ENCODE assay signal across 11 cellular contexts in genomic region chr6:72977114-72977513, GRCh38.
DNase-seq lines count a peak whose midpoint lies in the region; ATAC-seq, FAIRE-seq and TF ChIP-seq lines count a peak whose summit lies in the region.
"Had no signal": no experiment of that assay in that cellular context is flagged by ENCODE, and none has a peak within 500 bp of the region (broad histone marks: within the 10 kb centered on the region; RNA-seq: fewer than 3 reads in every experiment).

No MANE protein-coding gene starts in this region.

- H3K36me3 Mint-ChIP-seq in mesothelial cell of epicardium: peaks cover 4% of the 10 kb centered on the region

- no peak for TF ChIP-seq POLR2A in erythroblast (IDR thresholded peaks at IDR 0.05; ENCODE audit: low read length)

- H3K9me3 Mint-ChIP-seq in mesothelial cell of epicardium: peaks cover 23% of the 10 kb centered on the region

- peak; percentile 44 for DNase-seq in DMS153 (lab: John Stamatoyannopoulos, UW)
- no peak for DNase-seq in DMS153 treated with DMSO at 0.1 percent for 48 hours (lab: John Stamatoyannopoulos, UW; ENCODE audit: unreplicated experiment)
- peak; percentile 17 for DNase-seq in HCEC 1CT
- DNase-seq in mesothelial cell of epicardium (ENCODE audit: low spot score in 2 of 2, unreplicated experiment in 2 of 2): no peak
- DNase-seq in activated CD4-positive, alpha-beta T cell treated with anti-CD3 and anti-CD28 coated beads, Interleukin-2, amount 50 U/mL, for 4 hours: no peak
- no peak for DNase-seq in D721Med (ENCODE audit: insufficient read length, low spot score)
- DNase-seq in erythroblast (lab: John Stamatoyannopoulos, UW): no peak
- DNase-seq: EL, kidney, WERI-Rb-1 had no signal

- no peak for FAIRE-seq in D721Med (lab: Jason Lieb, UNC)
- FAIRE-seq: kidney had no signal

- peak; percentile 85 for ATAC-seq in HG03575 (IDR thresholded peaks at IDR 0.05; ENCODE audit: extremely low read depth, insufficient number of reproducible peaks, low FRiP score, unreplicated experiment)

- no peaks in the 10 kb centered on the region for H3K27me3 Mint-ChIP-seq in mesothelial cell of epicardium (ENCODE audit: low read depth)

- TF ChIP-seq CTCF in mesothelial cell of epicardium (IDR thresholded peaks at IDR 0.05; ENCODE audit: unreplicated experiment): no peak
- TF ChIP-seq CTCF in D721Med (IDR thresholded peaks at IDR 0.05; ENCODE audit: insufficient read depth, missing control alignments): no peak

- H3K4me1 Mint-ChIP-seq in mesothelial cell of epicardium: peaks cover 19% of the 10 kb centered on the region

- H3K4me3 Mint-ChIP-seq in mesothelial cell of epicardium: no peak overlapping the region

- peak overlapping the region; percentile 39 for H3K27ac Mint-ChIP-seq in mesothelial cell of epicardium

Comparison
In these comparisons a context has a peak if more than half of its experiments do, and no peak if none do; other contexts are left out.
1. DNase-seq: peak in DMS153 (single experiment) and HCEC 1CT (single experiment); none in DMS153 treated with DMSO at 0.1 percent for 48 hours (single experiment), mesothelial cell of epicardium (0 of 2), activated CD4-positive, alpha-beta T cell treated with anti-CD3 and anti-CD28 coated beads, Interleukin-2, amount 50 U/mL, for 4 hours (0 of 2), D721Med (single experiment) and erythroblast (0 of 2).